ENCODE assay signal across 17 cellular contexts in the genomic region with DNA sequence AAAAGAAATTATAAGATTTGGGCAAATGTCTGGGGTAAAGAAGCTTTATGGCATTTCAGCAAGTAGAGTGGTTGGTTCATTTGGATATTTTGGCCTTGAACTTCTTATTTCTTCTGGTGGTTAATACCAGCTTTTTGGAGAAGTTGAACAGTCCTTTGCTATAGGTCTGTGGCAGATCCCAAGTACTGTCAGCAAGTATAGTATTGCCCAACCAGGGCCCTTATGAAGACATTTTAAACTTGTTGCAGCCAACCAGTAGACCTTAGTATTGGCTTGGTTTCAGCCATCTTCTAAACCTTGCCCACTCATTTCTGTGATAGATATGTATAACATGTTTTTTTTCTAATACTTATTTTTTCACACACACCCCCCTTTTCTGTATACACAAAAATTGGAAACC. TPM values are rescaled to one million over a fixed set of nuclear protein-coding genes. Genes with fewer than 3 reads are reported as not detected.
DNase-seq lines count a peak whose midpoint lies in the region; ATAC-seq and TF ChIP-seq lines count a peak whose summit lies in the region.
"Had no signal": no experiment of that assay in that cellular context is flagged by ENCODE, and none has a peak within 500 bp of the region (broad histone marks: within the 10 kb centered on the region; RNA-seq: fewer than 3 reads in every experiment).

No MANE protein-coding gene starts in this region.

- no peaks in the 10 kb centered on the region for H3K9me3 ChIP-seq in transverse colon
- H3K9me3 ChIP-seq: SK-N-SH had no signal

- TF ChIP-seq POLR2A in transverse colon (IDR thresholded peaks at IDR 0.05) = no peak

- peaks cover 62% of the 10 kb centered on the region for H3K4me1 Mint-ChIP-seq in activated T-cell treated with anti-CD3 and anti-CD28 coated beads, Interleukin-2, amount 50 U/mL, for 24 hours (ENCODE audit: low read depth)
- H3K4me1 Mint-ChIP-seq in stimulated activated effector memory CD8-positive, alpha-beta T cell treated with anti-CD3 and anti-CD28 coated beads, Interleukin-12 subunit alpha, Interleukin-12 subunit beta, amount 100 ng/mL, for 72 hours = peaks cover 57% of the 10 kb centered on the region

- in situ Hi-C loops in transverse colon (cut with MboI; ENCODE audit: low pct_ligation_motif_present in 1 of 4, low pct_unique_long_range_greater_than_20kb in 1 of 4, low sequenced_read_pairs in 3 of 4) = no loop called here

- peaks cover 58% of the 10 kb centered on the region for H3K36me3 Mint-ChIP-seq in activated T-cell treated with anti-CD3 and anti-CD28 coated beads, Interleukin-2, amount 50 U/mL, for 24 hours (ENCODE audit: low read depth)
- H3K36me3 Mint-ChIP-seq in stimulated activated effector memory CD8-positive, alpha-beta T cell treated with anti-CD3 and anti-CD28 coated beads, Interleukin-12 subunit alpha, Interleukin-12 subunit beta, amount 100 ng/mL, for 72 hours = peaks cover 49% of the 10 kb centered on the region

- no peaks in the 10 kb centered on the region for H3K27me3 ChIP-seq in transverse colon
- H3K27me3 ChIP-seq: cardiac muscle cell had no signal

- intact Hi-C loops in transverse colon (cut with DNase I; ENCODE audit: low total_unique reads) = no loop called here

- no peak for TF ChIP-seq EP300 in transverse colon (IDR thresholded peaks at IDR 0.05; ENCODE audit: low read depth)

- H3K27me3 Mint-ChIP-seq in activated T-cell treated with anti-CD3 and anti-CD28 coated beads, Interleukin-2, amount 50 U/mL, for 24 hours = no peaks in the 10 kb centered on the region
- H3K27me3 Mint-ChIP-seq: activated CD8-positive, alpha-beta memory T cell treated with anti-CD3 and anti-CD28 coated beads, Interleukin-2, amount 10 ng/mL, durations not matched to agents 7 days and 5 days; activated naive CD4-positive, alpha-beta T cell treated with anti-CD3 and anti-CD28 coated beads, Interleukin-2, amount 10 ng/mL, durations not matched to agents 7 days and 5 days had no signal

- no peak for TF ChIP-seq CTCF in transverse colon (IDR thresholded peaks at IDR 0.05)

- H3K36me3 ChIP-seq in transverse colon = no peaks in the 10 kb centered on the region
- H3K36me3 ChIP-seq: cardiac muscle cell had no signal

- H3K4me1 ChIP-seq in transverse colon = peaks cover 5 to 27% (median 19%) of the 10 kb centered on the region in 4 donors

- H3K4me3 Mint-ChIP-seq in activated T-cell treated with anti-CD3 and anti-CD28 coated beads, Interleukin-2, amount 50 U/mL, for 24 hours = peak overlapping the region; percentile 97
- H3K4me3 Mint-ChIP-seq in stimulated activated effector memory CD8-positive, alpha-beta T cell treated with anti-CD3 and anti-CD28 coated beads, Interleukin-12 subunit alpha, Interleukin-12 subunit beta, amount 100 ng/mL, for 72 hours = peak overlapping the region; percentile 92

- no peak for ATAC-seq in stimulated activated effector memory CD8-positive, alpha-beta T cell treated with anti-CD3 and anti-CD28 coated beads, Interleukin-12 subunit alpha, Interleukin-12 subunit beta, amount 100 ng/mL, for 72 hours
- no peak for ATAC-seq in HG03342 (IDR thresholded peaks at IDR 0.05; ENCODE audit: unreplicated experiment)
- ATAC-seq: activated CD8-positive, alpha-beta memory T cell treated with anti-CD3 and anti-CD28 coated beads, Interleukin-2, amount 10 ng/mL, durations not matched to agents 7 days and 5 days had no signal

- H3K27ac Mint-ChIP-seq in activated T-cell treated with anti-CD3 and anti-CD28 coated beads, Interleukin-2, amount 50 U/mL, for 24 hours = no peak overlapping the region
- no peak overlapping the region for H3K27ac Mint-ChIP-seq in stimulated activated effector memory CD8-positive, alpha-beta T cell treated with anti-CD3 and anti-CD28 coated beads, Interleukin-12 subunit alpha, Interleukin-12 subunit beta, amount 100 ng/mL, for 72 hours
- H3K27ac Mint-ChIP-seq: activated naive CD4-positive, alpha-beta T cell treated with anti-CD3 and anti-CD28 coated beads, Interleukin-2, amount 10 ng/mL, durations not matched to agents 7 days and 5 days had no signal

- no peak for DNase-seq in activated T-cell treated with anti-CD3 and anti-CD28 coated beads, Interleukin-2, amount 50 U/mL, for 24 hours
- DNase-seq in activated T-cell treated with anti-CD3 and anti-CD28 coated beads for 4 hours (no peak), NOMO-1 treated with DMSO at 0.1 percent for 48 hours (lab: John Stamatoyannopoulos, UW; ENCODE audit: unreplicated experiment) (peak; percentile 70), NCI-H1930 (lab: John Stamatoyannopoulos, UW) (no peak), transverse colon (no peak)
- DNase-seq in stimulated activated effector memory CD8-positive, alpha-beta T cell treated with anti-CD3 and anti-CD28 coated beads, Interleukin-12 subunit alpha, Interleukin-12 subunit beta, amount 100 ng/mL, for 72 hours (ENCODE audit: low spot score in 2 of 2) = no peak
- DNase-seq: 8988T; activated CD8-positive, alpha-beta memory T cell treated with anti-CD3 and anti-CD28 coated beads, Interleukin-2, amount 10 ng/mL, durations not matched to agents 7 days and 5 days; activated naive CD4-positive, alpha-beta T cell treated with anti-CD3 and anti-CD28 coated beads, Interleukin-2, amount 10 ng/mL, durations not matched to agents 7 days and 5 days; CD8-positive, alpha-beta memory T cell; NCI-H1048; SK-N-SH; stimulated activated CD4-positive, alpha-beta T cell treated with anti-CD3 and anti-CD28 coated beads, Interleukin-2, amount 100 ng/mL, for 24 hours had no signal

- peak overlapping the region; percentile 16 for H3K27ac ChIP-seq in cingulate gyrus (ENCODE audit: low read depth, low read length)
- peak overlapping the region in 2 of 4 donors; percentile 97 to 98 for H3K27ac ChIP-seq in transverse colon

- no peak overlapping the region for H3K4me3 ChIP-seq in transverse colon
- H3K4me3 ChIP-seq: cardiac muscle cell had no signal

- no peaks in the 10 kb centered on the region for H3K9me3 Mint-ChIP-seq in activated T-cell treated with anti-CD3 and anti-CD28 coated beads, Interleukin-2, amount 50 U/mL, for 24 hours
- no peaks in the 10 kb centered on the region for H3K9me3 Mint-ChIP-seq in stimulated activated effector memory CD8-positive, alpha-beta T cell treated with anti-CD3 and anti-CD28 coated beads, Interleukin-12 subunit alpha, Interleukin-12 subunit beta, amount 100 ng/mL, for 72 hours
- H3K9me3 Mint-ChIP-seq: activated naive CD4-positive, alpha-beta T cell treated with anti-CD3 and anti-CD28 coated beads, Interleukin-2, amount 10 ng/mL, durations not matched to agents 7 days and 5 days; CD8-positive, alpha-beta memory T cell had no signal

RNA-seq across cellular contexts. Expression of gene SP2, which starts 2.2 kb away (rescaled TPM):
- total RNA-seq in transverse colon = 10 to 100 TPM in 3 of 4 donors, 1 to 10 TPM in 1; 8.3 to 22.1 (median 17.4) TPM

RNA-seq across cellular contexts. Expression of gene PNPO, which starts 43.1 kb away (rescaled TPM):
- total RNA-seq in transverse colon = 10 to 100 TPM in 3 of 4 donors, 1 to 10 TPM in 1; 7.4 to 83.8 (median 31.6) TPM

RNA-seq across cellular contexts. Expression of gene SP6, which starts 47.3 kb away (rescaled TPM):
- total RNA-seq in transverse colon = 1 to 10 TPM in 3 of 4 donors, under 1 TPM in 1; 0.40 to 5.9 (median 4.9) TPM

RNA-seq across cellular contexts. Expression of gene SCRN2, which starts 57.2 kb away (rescaled TPM):
- total RNA-seq in transverse colon = 100 to 1,000 TPM in 2 of 4 donors, 10 to 100 TPM in 2; 37.8 to 164 (median 89.7) TPM

RNA-seq across cellular contexts. Expression of gene PRR15L, which starts 59.4 kb away (rescaled TPM):
- 100 to 1,000 TPM; 111 to 230 (median 182) TPM for total RNA-seq in transverse colon
- total RNA-seq: activated CD8-positive, alpha-beta memory T cell treated with anti-CD3 and anti-CD28 coated beads, Interleukin-2, amount 10 ng/mL, durations not matched to agents 7 days and 5 days; cardiac muscle cell; CD8-positive, alpha-beta memory T cell; pulmonary artery endothelial cell had no signal
